8 cellular contexts compared by ENCODE assay signal in genomic region chr6:45419574-45420082, GRCh38. TPM values are rescaled to one million over a fixed set of nuclear protein-coding genes. Genes with fewer than 3 reads are reported as not detected.
DNase-seq lines count a peak whose midpoint lies in the region; ATAC-seq and TF ChIP-seq lines count a peak whose summit lies in the region.

No MANE protein-coding gene starts in this region.

- peak; percentile 14 to 33 for ATAC-seq in natural killer cell treated with Interleukin-12 subunit alpha and Interleukin-12 subunit beta and Interleukin-15 and Interleukin-18, amount 100 ng/mL, for 72 hours
- ATAC-seq in HG03469 (IDR thresholded peaks at IDR 0.05; ENCODE audit: unreplicated experiment) = no peak

- no peaks in the 10 kb centered on the region for H3K36me3 ChIP-seq in esophagus muscularis mucosa

- TF ChIP-seq EP300 in esophagus muscularis mucosa (IDR thresholded peaks at IDR 0.05) = no peak

- TF ChIP-seq POLR2A in esophagus muscularis mucosa (IDR thresholded peaks at IDR 0.05; ENCODE audit: low read depth) = no peak

- DNase-seq in GM12864 (ENCODE audit: low read depth) = no peak
- peak; percentile 73 to 87 for DNase-seq in NCI-H524 (lab: John Stamatoyannopoulos, UW)
- peak; percentile 62 for DNase-seq in activated CD8-positive, alpha-beta memory T cell treated with anti-CD3 and anti-CD28 coated beads, Interleukin-2, amount 50 U/mL, for 4 hours
- no peak for DNase-seq in esophagus muscularis mucosa (ENCODE audit: extremely low spot score)
- no peak for DNase-seq in natural killer cell treated with Interleukin-12 subunit alpha and Interleukin-12 subunit beta and Interleukin-15 and Interleukin-18, amount 100 ng/mL, for 72 hours (ENCODE audit: low spot score)
- DNase-seq in substantia nigra (lab: John Stamatoyannopoulos, UW) = peak in 29 of 49 donors; percentile 6 to 66 (median 35)
- no peak for DNase-seq in OCI-M1 (lab: John Stamatoyannopoulos, UW)

- TF ChIP-seq CTCF in GM12864 (IDR thresholded peaks at IDR 0.05; ENCODE audit: low read depth, low read length, missing control alignments) (peak; percentile 25), esophagus muscularis mucosa (IDR thresholded peaks at IDR 0.05) (peak in 1 of 3 experiments; percentile 13)

- H3K27ac ChIP-seq in esophagus muscularis mucosa (replicated peaks in 1 of 4) (no peak overlapping the region), substantia nigra (ENCODE audit: low read depth, low read length, poor library complexity, severe bottlenecking) (no peak overlapping the region)

- intact Hi-C loops in esophagus muscularis mucosa (cut with DNase I) = no loop called here

- H3K27ac Mint-ChIP-seq in natural killer cell treated with Interleukin-12 subunit alpha and Interleukin-12 subunit beta and Interleukin-15 and Interleukin-18, amount 100 ng/mL, for 72 hours = peak overlapping the region in 1 of 2 donors; percentile 95

- H3K27me3 Mint-ChIP-seq in natural killer cell treated with Interleukin-12 subunit alpha and Interleukin-12 subunit beta and Interleukin-15 and Interleukin-18, amount 100 ng/mL, for 72 hours = peaks cover 21 to 27% of the 10 kb centered on the region in 2 donors

- peak overlapping the region; percentile 98 for H3K4me3 Mint-ChIP-seq in natural killer cell treated with Interleukin-12 subunit alpha and Interleukin-12 subunit beta and Interleukin-15 and Interleukin-18, amount 100 ng/mL, for 72 hours

- 12% methylated on average over 28 of the region's 38 CpGs for WGBS in esophagus muscularis mucosa

- no peaks in the 10 kb centered on the region for H3K9me3 Mint-ChIP-seq in natural killer cell treated with Interleukin-12 subunit alpha and Interleukin-12 subunit beta and Interleukin-15 and Interleukin-18, amount 100 ng/mL, for 72 hours

- H3K4me3 ChIP-seq in GM12864 (ENCODE audit: low read depth, low read length) (no peak overlapping the region), esophagus muscularis mucosa (peak overlapping the region; percentile 58 to 73 (median 60))

- H3K4me1 ChIP-seq in esophagus muscularis mucosa = peaks cover 29 to 48% (median 46%) of the 10 kb centered on the region in 4 donors

- no peaks in the 10 kb centered on the region for H3K36me3 Mint-ChIP-seq in natural killer cell treated with Interleukin-12 subunit alpha and Interleukin-12 subunit beta and Interleukin-15 and Interleukin-18, amount 100 ng/mL, for 72 hours

- H3K27me3 ChIP-seq in esophagus muscularis mucosa = peaks cover 7 to 99% (median 45%) of the 10 kb centered on the region in 4 donors

- H3K9me3 ChIP-seq in esophagus muscularis mucosa = no peaks in the 10 kb centered on the region

- peaks cover 25 to 34% of the 10 kb centered on the region in 2 donors for H3K4me1 Mint-ChIP-seq in natural killer cell treated with Interleukin-12 subunit alpha and Interleukin-12 subunit beta and Interleukin-15 and Interleukin-18, amount 100 ng/mL, for 72 hours (ENCODE audit: low read depth in 2 of 2)

RNA-seq across cellular contexts. Expression of gene SUPT3H, which starts 41.9 kb away (rescaled TPM):
- 10 to 100 TPM in 2 of 4 donors, 1 to 10 TPM in 2; 5.1 to 13.3 (median 9.9) TPM for total RNA-seq in esophagus muscularis mucosa
- 1 to 10 TPM; 5.3 to 9.6 TPM for total RNA-seq in natural killer cell treated with Interleukin-12 subunit alpha and Interleukin-12 subunit beta and Interleukin-15 and Interleukin-18, amount 100 ng/mL, for 72 hours

Comparison
In these comparisons a context has a peak if more than half of its experiments do, and no peak if none do; other contexts are left out.
1. DNase-seq: peak in NCI-H524 (2 of 2), activated CD8-positive, alpha-beta memory T cell treated with anti-CD3 and anti-CD28 coated beads, Interleukin-2, amount 50 U/mL, for 4 hours (single experiment) and substantia nigra (29 of 49); none in GM12864 (single experiment), esophagus muscularis mucosa (single experiment), natural killer cell treated with Interleukin-12 subunit alpha and Interleukin-12 subunit beta and Interleukin-15 and Interleukin-18, amount 100 ng/mL, for 72 hours (single experiment) and OCI-M1 (single experiment).